Comparison of ENCODE assay signal across 1 cellular context in the genomic region with DNA sequence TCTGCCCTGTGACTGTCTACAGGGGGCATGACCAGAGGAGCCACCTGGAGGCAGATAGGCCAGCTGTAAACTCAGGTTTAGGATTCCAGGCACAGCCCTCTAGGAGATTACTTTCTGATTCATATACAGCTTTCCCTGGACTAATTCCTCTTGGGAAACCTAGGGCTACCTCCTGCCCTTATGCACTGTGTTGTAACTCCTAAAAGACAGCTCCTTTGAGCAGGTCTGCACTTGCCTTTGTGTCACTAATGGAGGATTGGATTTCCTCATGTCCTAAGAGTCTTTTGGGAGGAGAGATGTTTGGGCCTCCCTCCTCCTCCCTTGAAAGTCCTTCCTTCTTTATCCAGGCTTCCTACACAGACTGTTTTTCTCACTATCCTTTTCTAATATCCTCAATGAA.
TF ChIP-seq lines count a peak whose summit lies in the region.

No MANE protein-coding gene starts in this region.

TF ChIP-seq in GM23338, 12 proteins besides CTCF, POLR2A, EP300 and RAD21:
- TF ChIP-seq, protein P1, sequence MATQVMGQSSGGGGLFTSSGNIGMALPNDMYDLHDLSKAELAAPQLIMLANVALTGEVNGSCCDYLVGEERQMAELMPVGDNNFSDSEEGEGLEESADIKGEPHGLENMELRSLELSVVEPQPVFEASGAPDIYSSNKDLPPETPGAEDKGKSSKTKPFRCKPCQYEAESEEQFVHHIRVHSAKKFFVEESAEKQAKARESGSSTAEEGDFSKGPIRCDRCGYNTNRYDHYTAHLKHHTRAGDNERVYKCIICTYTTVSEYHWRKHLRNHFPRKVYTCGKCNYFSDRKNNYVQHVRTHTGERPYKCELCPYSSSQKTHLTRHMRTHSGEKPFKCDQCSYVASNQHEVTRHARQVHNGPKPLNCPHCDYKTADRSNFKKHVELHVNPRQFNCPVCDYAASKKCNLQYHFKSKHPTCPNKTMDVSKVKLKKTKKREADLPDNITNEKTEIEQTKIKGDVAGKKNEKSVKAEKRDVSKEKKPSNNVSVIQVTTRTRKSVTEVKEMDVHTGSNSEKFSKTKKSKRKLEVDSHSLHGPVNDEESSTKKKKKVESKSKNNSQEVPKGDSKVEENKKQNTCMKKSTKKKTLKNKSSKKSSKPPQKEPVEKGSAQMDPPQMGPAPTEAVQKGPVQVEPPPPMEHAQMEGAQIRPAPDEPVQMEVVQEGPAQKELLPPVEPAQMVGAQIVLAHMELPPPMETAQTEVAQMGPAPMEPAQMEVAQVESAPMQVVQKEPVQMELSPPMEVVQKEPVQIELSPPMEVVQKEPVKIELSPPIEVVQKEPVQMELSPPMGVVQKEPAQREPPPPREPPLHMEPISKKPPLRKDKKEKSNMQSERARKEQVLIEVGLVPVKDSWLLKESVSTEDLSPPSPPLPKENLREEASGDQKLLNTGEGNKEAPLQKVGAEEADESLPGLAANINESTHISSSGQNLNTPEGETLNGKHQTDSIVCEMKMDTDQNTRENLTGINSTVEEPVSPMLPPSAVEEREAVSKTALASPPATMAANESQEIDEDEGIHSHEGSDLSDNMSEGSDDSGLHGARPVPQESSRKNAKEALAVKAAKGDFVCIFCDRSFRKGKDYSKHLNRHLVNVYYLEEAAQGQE (IDR thresholded peaks at IDR 0.05; ENCODE audit: unreplicated experiment), result no peak
- no peak for TF ChIP-seq NANOG (IDR thresholded peaks at IDR 0.05; ENCODE audit: borderline replicate concordance)
- no peak for TF ChIP-seq EZH2 (IDR thresholded peaks at IDR 0.05; ENCODE audit: low read depth, unreplicated experiment)
- no peak for TF ChIP-seq ZNF114 (CRISPR knock-in tag; IDR thresholded peaks at IDR 0.05)
- no peak for TF ChIP-seq JUNB (IDR thresholded peaks at IDR 0.05; ENCODE audit: unreplicated experiment)
- no peak for TF ChIP-seq CREB1 (CRISPR knock-in tag; IDR thresholded peaks at IDR 0.05; ENCODE audit: low read depth)
- TF ChIP-seq STAT1 (IDR thresholded peaks at IDR 0.05; ENCODE audit: unreplicated experiment), result no peak
- TF ChIP-seq, protein P2, sequence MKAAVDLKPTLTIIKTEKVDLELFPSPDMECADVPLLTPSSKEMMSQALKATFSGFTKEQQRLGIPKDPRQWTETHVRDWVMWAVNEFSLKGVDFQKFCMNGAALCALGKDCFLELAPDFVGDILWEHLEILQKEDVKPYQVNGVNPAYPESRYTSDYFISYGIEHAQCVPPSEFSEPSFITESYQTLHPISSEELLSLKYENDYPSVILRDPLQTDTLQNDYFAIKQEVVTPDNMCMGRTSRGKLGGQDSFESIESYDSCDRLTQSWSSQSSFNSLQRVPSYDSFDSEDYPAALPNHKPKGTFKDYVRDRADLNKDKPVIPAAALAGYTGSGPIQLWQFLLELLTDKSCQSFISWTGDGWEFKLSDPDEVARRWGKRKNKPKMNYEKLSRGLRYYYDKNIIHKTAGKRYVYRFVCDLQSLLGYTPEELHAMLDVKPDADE (IDR thresholded peaks at IDR 0.05), result no peak
- no peak for TF ChIP-seq ZNF331 (CRISPR knock-in tag; IDR thresholded peaks at IDR 0.05; ENCODE audit: low read depth)
- TF ChIP-seq POLR2AphosphoS5 (IDR thresholded peaks at IDR 0.05; ENCODE audit: low read depth), result no peak
